In genomic region chr1:158366783-158367182, GRCh38 we compare ENCODE assay signal across 9 cellular contexts. TPM values are rescaled to one million over a fixed set of nuclear protein-coding genes. Genes with fewer than 3 reads are reported as not detected.
"Had no signal": no experiment of that assay in that cellular context is flagged by ENCODE, and none has a peak within 500 bp of the region (broad histone marks: within the 10 kb centered on the region; RNA-seq: fewer than 3 reads in every experiment).

No MANE protein-coding gene starts in this region.

- ATAC-seq: GM23338, HepG2, K562 had no signal

- H3K4me3 Mint-ChIP-seq: GM23338, H9, IgD-negative memory B cell had no signal

- DNase-seq: H9, HCEC 1CT, KG1 had no signal

- H3K27ac Mint-ChIP-seq: GM23338, H9, IgD-negative memory B cell had no signal

- H3K4me3 ChIP-seq: GM23338, K562 had no signal

- H3K4me1 Mint-ChIP-seq: GM23338, H9, IgD-negative memory B cell had no signal

RNA-seq across cellular contexts. Expression of gene CD1E, which starts 13.1 kb away (rescaled TPM):
- total RNA-seq: GM23338, H1, H9, HepG2, HT1080, K562 had no signal
- polyA plus RNA-seq: GM23338, H1, HepG2, IgD-negative memory B cell, K562 had no signal

RNA-seq across cellular contexts. Expression of gene OR10T2, which starts 32.5 kb away (rescaled TPM):
- total RNA-seq: GM23338, H1, H9, HepG2, HT1080, K562 had no signal
- polyA plus RNA-seq: GM23338, H1, HepG2, IgD-negative memory B cell, K562 had no signal

RNA-seq across cellular contexts. Expression of gene CD1B, which starts 35.5 kb away (rescaled TPM):
- total RNA-seq: GM23338, H1, H9, HepG2, HT1080, K562 had no signal
- polyA plus RNA-seq: GM23338, H1, HepG2, IgD-negative memory B cell, K562 had no signal

RNA-seq across cellular contexts. Expression of gene OR10K2, which starts 59.3 kb away (rescaled TPM):
- total RNA-seq: GM23338, H1, H9, HepG2, HT1080, K562 had no signal
- polyA plus RNA-seq: GM23338, H1, HepG2, IgD-negative memory B cell, K562 had no signal
